ENCODE assay signal across 8 cellular contexts in the genomic region with DNA sequence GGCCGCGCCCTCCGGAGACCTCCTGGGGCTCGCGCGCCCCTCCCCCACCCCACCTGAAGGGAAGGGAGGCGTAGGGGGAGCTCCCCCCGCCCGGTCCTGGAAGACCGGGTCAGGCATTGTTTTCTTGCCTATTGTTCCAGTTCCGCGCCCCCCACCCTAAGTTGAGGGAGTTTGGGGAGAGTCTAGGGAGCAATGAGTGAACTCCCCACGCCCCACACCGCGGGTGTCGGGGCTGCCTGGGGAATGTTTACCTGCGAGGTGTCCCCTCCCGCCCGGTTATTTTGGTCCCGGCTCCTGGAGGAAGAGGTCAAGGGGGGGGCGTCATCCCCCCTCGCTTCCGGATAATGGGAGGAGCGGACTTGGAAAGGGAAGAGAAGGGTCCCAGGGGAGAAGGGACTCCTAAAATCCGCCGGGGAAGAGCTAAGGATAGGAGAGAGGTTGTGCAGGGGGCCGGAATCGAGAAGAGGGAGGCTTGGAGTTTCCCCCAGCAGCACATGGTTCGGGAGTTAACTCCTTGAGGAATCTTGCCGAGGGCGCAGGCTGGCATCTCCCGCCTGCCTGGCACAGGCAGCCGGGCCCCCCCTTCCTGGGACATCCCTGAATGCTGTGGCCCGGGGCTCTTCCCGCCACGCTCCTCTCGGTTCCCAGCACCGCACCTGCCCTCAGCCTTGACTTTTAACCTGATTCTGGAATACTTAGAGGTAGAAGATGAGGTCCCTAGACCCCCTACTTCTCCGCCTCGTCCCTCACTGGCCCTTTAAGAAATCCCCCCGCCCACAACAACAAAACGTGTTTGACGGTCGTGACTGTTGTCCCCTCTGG. TPM values are rescaled to one million over a fixed set of nuclear protein-coding genes. Genes with fewer than 3 reads are reported as not detected.
A peak's percentile ranks its signal among the peaks of the same experiment; 100 is the strongest.
DNase-seq lines count a peak whose midpoint lies in the region; ATAC-seq and FAIRE-seq lines count a peak whose summit lies in the region.

No MANE protein-coding gene starts in this region.

- no peaks in the 10 kb centered on the region for H3K9me3 ChIP-seq in neuronal stem cell (replicated peaks in 1 of 2; ENCODE audit: control insufficient read depth in 2 of 2, insufficient read depth in 1 of 2, low read depth in 1 of 2, low read length in 2 of 2)

- FAIRE-seq in frontal cortex (lab: Jason Lieb, UNC) = no peak

- peaks cover 0 to 48% (median 18%) of the 10 kb centered on the region in 3 experiments for H3K27me3 ChIP-seq in neuronal stem cell (ENCODE audit: control insufficient read depth in 3 of 3, insufficient read depth in 3 of 3, low read depth in 1 of 3, low read length in 3 of 3)

- H3K79me1 ChIP-seq in neuronal stem cell (ENCODE audit: low read depth, low read length) = peaks cover 2% of the 10 kb centered on the region

- peak overlapping the region; percentile 73 for H3K9ac ChIP-seq in neuronal stem cell (ENCODE audit: low read depth, low read length, poor library complexity)

- no peak overlapping the region for H2BK120ac ChIP-seq in neuronal stem cell (ENCODE audit: low read depth, low read length)

- H3K4me2 ChIP-seq in neuronal stem cell (ENCODE audit: insufficient read depth, low read length, poor library complexity, severe bottlenecking) = peak overlapping the region; percentile 84

- H3K27ac ChIP-seq in neuronal stem cell (replicated peaks; ENCODE audit: low read length) = no peak overlapping the region

- WGBS in neuronal stem cell (ENCODE audit: extremely low coverage in 2 of 2, insufficient read length in 2 of 2, insufficient replicate concordance in 1 of 2), 2 donors = no CpG with 5 or more reads among the region's 44 CpGs

- peak overlapping the region; percentile 50 for H2BK15ac ChIP-seq in neuronal stem cell (ENCODE audit: low read length)

- peak overlapping the region; percentile 40 for H3K23ac ChIP-seq in neuronal stem cell (ENCODE audit: low read depth, low read length, poor library complexity)

- H3K4me1 ChIP-seq in neuronal stem cell (ENCODE audit: control insufficient read depth in 2 of 2, insufficient read depth in 1 of 2, low read depth in 1 of 2, low read length in 2 of 2) = peaks cover 20 to 23% of the 10 kb centered on the region in 2 donors

- H3K4ac ChIP-seq in neuronal stem cell (ENCODE audit: low read length) = no peak overlapping the region

- no peak overlapping the region for H3K14ac ChIP-seq in neuronal stem cell (ENCODE audit: low read length)

- H2BK12ac ChIP-seq in neuronal stem cell (ENCODE audit: low read length) = no peak overlapping the region

- H2AFZ ChIP-seq in neuronal stem cell (ENCODE audit: low read length) = peak overlapping the region; percentile 67

- H4K8ac ChIP-seq in neuronal stem cell (ENCODE audit: low read depth, low read length) = no peak overlapping the region

- ATAC-seq in HG03280 (IDR thresholded peaks at IDR 0.05; ENCODE audit: unreplicated experiment) = no peak

- H2BK5ac ChIP-seq in neuronal stem cell (ENCODE audit: low read length) = no peak overlapping the region

- H3K18ac ChIP-seq in neuronal stem cell (ENCODE audit: low read length) = peak overlapping the region; percentile 77

- H3K36me3 ChIP-seq in neuronal stem cell (replicated peaks in 1 of 2; ENCODE audit: control insufficient read depth in 2 of 2, insufficient read depth in 2 of 2, low read length in 2 of 2) = peaks cover 3 to 38% of the 10 kb centered on the region in 2 donors

- H2AK5ac ChIP-seq in neuronal stem cell (ENCODE audit: low read depth, low read length) = peak overlapping the region; percentile 79

- peak; percentile 29 for DNase-seq in NCI-H524 treated with DMSO at 0.1 percent for 48 hours (lab: John Stamatoyannopoulos, UW)
- peak; percentile 32 for DNase-seq in activated effector memory CD4-positive, alpha-beta T cell treated with Interleukin-2 at 50 U/mL for 16 hours
- peak; percentile 57 to 70 for DNase-seq in frontal cortex (ENCODE audit: low spot score in 2 of 2)
- DNase-seq in neuronal stem cell (ENCODE audit: low spot score) = peak; percentile 41
- no peak for DNase-seq in mucosa of gallbladder (ENCODE audit: low spot score)
- DNase-seq in KG1 (lab: John Stamatoyannopoulos, UW) = no peak

- no peak overlapping the region for H4K91ac ChIP-seq in neuronal stem cell (ENCODE audit: low read depth, low read length, poor library complexity)

- H3K4me3 ChIP-seq in GM08714 (ENCODE audit: low read length) (peak overlapping the region; percentile 94), neuronal stem cell (ENCODE audit: low read length in 2 of 2) (peak overlapping the region; percentile 73 to 84)

RNA-seq across cellular contexts. Expression of gene MLLT6, which starts 0.9 kb away (rescaled TPM):
- total RNA-seq in frontal cortex (16.3 TPM), mucosa of gallbladder (175 TPM)
- 14.2 TPM for polyA plus RNA-seq in neuronal stem cell (2013, experiment 1 of 2)
- 14.1 TPM for polyA plus RNA-seq in neuronal stem cell (2013, experiment 2 of 2)

RNA-seq across cellular contexts. Expression of gene CISD3, which starts 24.1 kb away (rescaled TPM):
- total RNA-seq in frontal cortex (0.82 TPM), mucosa of gallbladder (51.5 TPM)
- polyA plus RNA-seq in neuronal stem cell (2013, experiment 1 of 2) = 4.7 TPM
- polyA plus RNA-seq in neuronal stem cell (2013, experiment 2 of 2) = 4.8 TPM

RNA-seq across cellular contexts. Expression of gene EPOP, which starts 31.3 kb away (rescaled TPM):
- total RNA-seq in frontal cortex (0.82 TPM), mucosa of gallbladder (2.8 TPM)
- 17.0 TPM for polyA plus RNA-seq in neuronal stem cell (2013, experiment 1 of 2)
- polyA plus RNA-seq in neuronal stem cell (2013, experiment 2 of 2) = 16.8 TPM

RNA-seq across cellular contexts. Expression of gene PCGF2, which starts 42.1 kb away (rescaled TPM):
- total RNA-seq in frontal cortex = 8.2 TPM
- polyA plus RNA-seq in neuronal stem cell (2013, experiment 1 of 2) = 74.0 TPM
- 69.4 TPM for polyA plus RNA-seq in neuronal stem cell (2013, experiment 2 of 2)
- total RNA-seq in mucosa of gallbladder = 52.3 TPM

RNA-seq across cellular contexts. Expression of gene PSMB3, which starts 46.5 kb away (rescaled TPM):
- total RNA-seq in frontal cortex (196 TPM), mucosa of gallbladder (119 TPM)
- 263 TPM for polyA plus RNA-seq in neuronal stem cell (2013, experiment 1 of 2)
- 265 TPM for polyA plus RNA-seq in neuronal stem cell (2013, experiment 2 of 2)

Comparison
In these comparisons a context has a peak if more than half of its experiments do, and no peak if none do; other contexts are left out.
1. DNase-seq: peak in NCI-H524 treated with DMSO at 0.1 percent for 48 hours (single experiment), activated effector memory CD4-positive, alpha-beta T cell treated with Interleukin-2 at 50 U/mL for 16 hours (single experiment), frontal cortex (2 of 2) and neuronal stem cell (single experiment); none in mucosa of gallbladder (single experiment) and KG1 (single experiment).
2. RNA of gene MLLT6, which starts 0.9 kb away (total RNA-seq): 175 TPM in mucosa of gallbladder (single experiment); 16.3 TPM in frontal cortex (single experiment); every median in the first group is over 10 times any median in the second.
3. RNA of gene CISD3, which starts 24.1 kb away (total RNA-seq): 51.5 TPM in mucosa of gallbladder (single experiment); 0.82 TPM in frontal cortex (single experiment); every median in the first group is over 10 times any median in the second.